ENCODE assay signal across 16 cellular contexts in genomic region chr1:7371926-7372325, GRCh38.
DNase-seq lines count a peak whose midpoint lies in the region; ATAC-seq and TF ChIP-seq lines count a peak whose summit lies in the region.
"Had no signal": no experiment of that assay in that cellular context is flagged by ENCODE, and none has a peak within 500 bp of the region (broad histone marks: within the 10 kb centered on the region; RNA-seq: fewer than 3 reads in every experiment).

No MANE protein-coding gene starts in this region.

- no peak for TF ChIP-seq EP300 in sigmoid colon (IDR thresholded peaks at IDR 0.05)

- no peaks in the 10 kb centered on the region for H3K9me3 Mint-ChIP-seq in natural killer cell treated with Interleukin-12 subunit alpha and Interleukin-12 subunit beta and Interleukin-15 and Interleukin-18, amount 100 ng/mL, for 72 hours
- no peaks in the 10 kb centered on the region for H3K9me3 Mint-ChIP-seq in natural killer cell
- H3K9me3 Mint-ChIP-seq: CD4-positive, alpha-beta T cell had no signal

- no peak for TF ChIP-seq POLR2A in sigmoid colon (IDR thresholded peaks at IDR 0.05)

- no peak overlapping the region for H3K4me3 ChIP-seq in sigmoid colon
- H3K4me3 ChIP-seq: A549, HAP-1 had no signal

- no peak overlapping the region for H3K27ac Mint-ChIP-seq in natural killer cell treated with Interleukin-12 subunit alpha and Interleukin-12 subunit beta and Interleukin-15 and Interleukin-18, amount 100 ng/mL, for 72 hours
- H3K27ac Mint-ChIP-seq in natural killer cell = no peak overlapping the region
- H3K27ac Mint-ChIP-seq: CD4-positive, alpha-beta T cell had no signal

- WGBS in sigmoid colon, 2 donors = 86 to 88% methylated on average over 6 of the region's 6 CpGs

- no peaks in the 10 kb centered on the region for H3K27me3 ChIP-seq in sigmoid colon

- intact Hi-C loops in natural killer cell (cut with micrococcal nuclease) (no loop called here), sigmoid colon (cut with DNase I) (no loop called here)

- H3K27ac ChIP-seq in sigmoid colon = no peak overlapping the region
- H3K27ac ChIP-seq: 22Rv1, A549, C4-2B, HL-60 had no signal

- no peaks in the 10 kb centered on the region for H3K36me3 ChIP-seq in sigmoid colon
- H3K36me3 ChIP-seq: HAP-1 had no signal

- H3K27me3 Mint-ChIP-seq in natural killer cell treated with Interleukin-12 subunit alpha and Interleukin-12 subunit beta and Interleukin-15 and Interleukin-18, amount 100 ng/mL, for 72 hours = peaks cover 6% of the 10 kb centered on the region in 2 donors
- H3K27me3 Mint-ChIP-seq in natural killer cell (ENCODE audit: low read depth in 2 of 2) = peaks cover 0 to 3% of the 10 kb centered on the region in 2 donors

- no peak for ATAC-seq in natural killer cell treated with Interleukin-12 subunit alpha and Interleukin-12 subunit beta and Interleukin-15 and Interleukin-18, amount 100 ng/mL, for 72 hours
- no peak for ATAC-seq in natural killer cell
- ATAC-seq in HG02884 (IDR thresholded peaks at IDR 0.05; ENCODE audit: unreplicated experiment) = no peak
- ATAC-seq: A549 had no signal

- no peak for TF ChIP-seq CTCF in natural killer cell (IDR thresholded peaks at IDR 0.05)
- no peak for TF ChIP-seq CTCF in sigmoid colon (IDR thresholded peaks at IDR 0.05)

- H3K36me3 Mint-ChIP-seq in natural killer cell treated with Interleukin-12 subunit alpha and Interleukin-12 subunit beta and Interleukin-15 and Interleukin-18, amount 100 ng/mL, for 72 hours = no peaks in the 10 kb centered on the region
- H3K36me3 Mint-ChIP-seq in natural killer cell = no peaks in the 10 kb centered on the region

- peak; percentile 42 for DNase-seq in NCI-H82 (lab: John Stamatoyannopoulos, UW)
- no peak for DNase-seq in NCI-H82 treated with DMSO at 0.1 percent for 48 hours (lab: John Stamatoyannopoulos, UW; ENCODE audit: unreplicated experiment)
- peak; percentile 38 for DNase-seq in natural killer cell treated with Interleukin-12 subunit alpha and Interleukin-12 subunit beta and Interleukin-15 and Interleukin-18, amount 100 ng/mL, for 72 hours (ENCODE audit: low spot score)
- DNase-seq in natural killer cell = no peak
- DNase-seq in sigmoid colon = peak; percentile 47
- no peak for DNase-seq in dermis blood vessel endothelial cell
- no peak for DNase-seq in middle frontal gyrus (ENCODE audit: extremely low spot score, low spot score)
- DNase-seq: AML-193; CD4-positive, alpha-beta T cell had no signal

- H3K9me3 ChIP-seq in sigmoid colon = no peaks in the 10 kb centered on the region
- H3K9me3 ChIP-seq: A549, Caco-2, HAP-1 had no signal

- no peaks in the 10 kb centered on the region for H3K4me1 Mint-ChIP-seq in natural killer cell treated with Interleukin-12 subunit alpha and Interleukin-12 subunit beta and Interleukin-15 and Interleukin-18, amount 100 ng/mL, for 72 hours (ENCODE audit: low read depth in 2 of 2)
- no peaks in the 10 kb centered on the region for H3K4me1 Mint-ChIP-seq in natural killer cell

- H3K4me3 Mint-ChIP-seq in natural killer cell treated with Interleukin-12 subunit alpha and Interleukin-12 subunit beta and Interleukin-15 and Interleukin-18, amount 100 ng/mL, for 72 hours = no peak overlapping the region
- H3K4me3 Mint-ChIP-seq in natural killer cell = no peak overlapping the region
- H3K4me3 Mint-ChIP-seq: CD4-positive, alpha-beta T cell had no signal

- H3K4me1 ChIP-seq in sigmoid colon = no peaks in the 10 kb centered on the region
- H3K4me1 ChIP-seq: A549, Caco-2, HAP-1 had no signal

Comparison
In these comparisons a context has a peak if more than half of its experiments do, and no peak if none do; other contexts are left out.
1. DNase-seq: peak in NCI-H82 (single experiment), natural killer cell treated with Interleukin-12 subunit alpha and Interleukin-12 subunit beta and Interleukin-15 and Interleukin-18, amount 100 ng/mL, for 72 hours (single experiment) and sigmoid colon (single experiment); none in NCI-H82 treated with DMSO at 0.1 percent for 48 hours (single experiment), natural killer cell (single experiment), dermis blood vessel endothelial cell (single experiment) and middle frontal gyrus (single experiment).